Comparison of ENCODE assay signal across 29 cellular contexts in genomic region chr22:43466710-43467109, GRCh38. TPM values are rescaled to one million over a fixed set of nuclear protein-coding genes. Genes with fewer than 3 reads are reported as not detected.
DNase-seq lines count a peak whose midpoint lies in the region; ATAC-seq and TF ChIP-seq lines count a peak whose summit lies in the region.
"Had no signal": no experiment of that assay in that cellular context is flagged by ENCODE, and none has a peak within 500 bp of the region (broad histone marks: within the 10 kb centered on the region; RNA-seq: fewer than 3 reads in every experiment).

No MANE protein-coding gene starts in this region.

- no peaks in the 10 kb centered on the region for H3K27me3 ChIP-seq in right cardiac atrium (ENCODE audit: control insufficient read depth, insufficient read depth)
- H3K27me3 ChIP-seq in upper lobe of right lung = peaks cover 40% of the 10 kb centered on the region
- H3K27me3 ChIP-seq in PC-9 (ENCODE audit: insufficient read depth, low read depth) = peaks cover 80% of the 10 kb centered on the region
- H3K27me3 ChIP-seq: BLaER1 had no signal

- peak; percentile 10 for DNase-seq in cardiac septum (ENCODE audit: low spot score)
- DNase-seq in right cardiac atrium = no peak
- peak; percentile 67 for DNase-seq in mesenteric fat pad (ENCODE audit: low spot score)
- peak; percentile 61 for DNase-seq in posterior vena cava (ENCODE audit: low spot score)
- peak; percentile 22 for DNase-seq in upper lobe of right lung
- DNase-seq in stimulated activated CD4-positive, alpha-beta T cell treated with anti-CD3 and anti-CD28 coated beads, Interleukin-1b, Interleukin-23, amount 100 ng/mL, for 48 hours = no peak
- no peak for DNase-seq in PC-9
- DNase-seq in NCI-H2171 (lab: John Stamatoyannopoulos, UW) = no peak
- DNase-seq: 8988T; ACHN; BE2C; CD4-positive, alpha-beta memory T cell; CD4-positive, CD25-positive, alpha-beta regulatory T cell; CD8-positive, alpha-beta memory T cell; COR-L47; DMS 273 treated with DMSO at 0.1 percent for 48 hours; DMS153; DMS53; DMS79; DND-41; EL; GDM1 had no signal

- ATAC-seq in right cardiac atrium (no peak), upper lobe of right lung (no peak)
- ATAC-seq: GM12878 had no signal

- H3K4me3 ChIP-seq in right cardiac atrium (ENCODE audit: low read length) (no peak overlapping the region), upper lobe of right lung (no peak overlapping the region), PC-9 (no peak overlapping the region)
- H3K4me3 ChIP-seq: BLaER1, GM12878 had no signal

- H2AFZ ChIP-seq in PC-9 = no peak overlapping the region

- no TSS peak for BruUV-seq in PC-9 (replicated peaks; lab: Mats Ljungman, UMichigan)

- H3K9me3 ChIP-seq in right cardiac atrium (ENCODE audit: control insufficient read depth, low read length) = peaks cover 2% of the 10 kb centered on the region
- H3K9me3 ChIP-seq in upper lobe of right lung = no peaks in the 10 kb centered on the region
- no peaks in the 10 kb centered on the region for H3K9me3 ChIP-seq in PC-9 (ENCODE audit: insufficient read depth, low read depth)
- H3K9me3 ChIP-seq: BE2C had no signal

- POLR2A ChIA-PET in PC-9 (lab: Charles Lee; ENCODE audit: unreplicated experiment) = no interaction called here

- intact Hi-C loops in cardiac septum (cut with DNase I) = no loop called here
- intact Hi-C loops in right cardiac atrium (cut with DNase I) = no loop called here
- intact Hi-C loops in posterior vena cava (cut with DNase I) = no loop called here
- intact Hi-C loops in upper lobe of right lung (cut with DNase I) = no loop called here
- intact Hi-C loops in PC-9 (cut with micrococcal nuclease; ENCODE audit: unreplicated experiment) = no loop called here

- CTCF ChIA-PET in PC-9 (lab: Charles Lee) = no interaction called here

- no peak overlapping the region for H3K4me2 ChIP-seq in PC-9
- H3K4me2 ChIP-seq: BLaER1 had no signal

- no peaks in the 10 kb centered on the region for H3F3A ChIP-seq in PC-9 (ENCODE audit: insufficient read depth, low read depth)

- no peaks in the 10 kb centered on the region for H3K9me2 ChIP-seq in PC-9 (ENCODE audit: insufficient read depth)

- H4K20me1 ChIP-seq in PC-9 (ENCODE audit: insufficient read depth) = no peaks in the 10 kb centered on the region
- H4K20me1 ChIP-seq: BLaER1 had no signal

- H3K27ac ChIP-seq in right cardiac atrium (ENCODE audit: low read length) = no peak overlapping the region
- no peak overlapping the region for H3K27ac ChIP-seq in upper lobe of right lung
- H3K27ac ChIP-seq in PC-9 = no peak overlapping the region
- H3K27ac ChIP-seq: BLaER1 had no signal

- no peak for TF ChIP-seq CTCF in upper lobe of right lung (IDR thresholded peaks at IDR 0.05)
- TF ChIP-seq CTCF in PC-9 (conservative IDR thresholded peaks at IDR 0.05) = no peak

- no peaks in the 10 kb centered on the region for H3K4me1 ChIP-seq in right cardiac atrium (ENCODE audit: control insufficient read depth, insufficient read depth, low read length)
- no peaks in the 10 kb centered on the region for H3K4me1 ChIP-seq in upper lobe of right lung
- no peaks in the 10 kb centered on the region for H3K4me1 ChIP-seq in PC-9 (replicated peaks; ENCODE audit: insufficient read depth)
- H3K4me1 ChIP-seq: BE2C had no signal

- H3K36me3 ChIP-seq in upper lobe of right lung (no peaks in the 10 kb centered on the region), PC-9 (ENCODE audit: low read depth) (no peaks in the 10 kb centered on the region)
- H3K36me3 ChIP-seq: BE2C, BLaER1 had no signal

- H3K79me2 ChIP-seq in PC-9 (ENCODE audit: low read depth) = no peaks in the 10 kb centered on the region

- WGBS in right cardiac atrium = 75% methylated on average over 7 of the region's 7 CpGs

RNA-seq across cellular contexts. Expression of gene MPPED1, which starts 54.9 kb away (rescaled TPM):
- total RNA-seq in cardiac septum = not detected
- total RNA-seq in right cardiac atrium = under 1 TPM in 1 of 4 donors, not detected in 3; 0.38 TPM
- polyA plus RNA-seq in right cardiac atrium = 0.05 TPM
- total RNA-seq in mesenteric fat pad = not detected
- not detected for total RNA-seq in posterior vena cava
- not detected for total RNA-seq in upper lobe of right lung
- not detected in 2 replicates for total RNA-seq in PC-9 (2021)
- total RNA-seq: A673; CD4-positive, alpha-beta memory T cell; CD4-positive, CD25-positive, alpha-beta regulatory T cell; CD8-positive, alpha-beta memory T cell; Daoy; G401 had no signal
- polyA plus RNA-seq: AG04450; CD14-positive monocyte; CD4-positive, alpha-beta memory T cell; CD4-positive, CD25-positive, alpha-beta regulatory T cell; CD8-positive, alpha-beta memory T cell; GM12878 had no signal

Comparison
In these comparisons a context has a peak if more than half of its experiments do, and no peak if none do; other contexts are left out.
1. DNase-seq: peak in cardiac septum (single experiment), mesenteric fat pad (single experiment), posterior vena cava (single experiment) and upper lobe of right lung (single experiment); none in right cardiac atrium (0 of 3), stimulated activated CD4-positive, alpha-beta T cell treated with anti-CD3 and anti-CD28 coated beads, Interleukin-1b, Interleukin-23, amount 100 ng/mL, for 48 hours (single experiment), PC-9 (0 of 2) and NCI-H2171 (single experiment).